In genomic region chr17:77229786-77230435, GRCh38 we compare ENCODE assay signal across 23 cellular contexts.
"Had no signal": no experiment of that assay in that cellular context is flagged by ENCODE, and none has a peak within 500 bp of the region (broad histone marks: within the 10 kb centered on the region; RNA-seq: fewer than 3 reads in every experiment).

No MANE protein-coding gene starts in this region.

- FAIRE-seq: HTR-8/SVneo, RCC 7860 had no signal

- H3K36me3 ChIP-seq: MG63 had no signal

- DNase-seq: Karpas-422, KG1, MG63, NCI-H1092, NCI-H1105 treated with DMSO at 0.1 percent for 48 hours, NCI-H1417 treated with DMSO at 0.1 percent for 48 hours, NCI-H146, NCI-H1694 treated with DMSO at 0.1 percent for 48 hours, NCI-H2029, NCI-H2081 treated with DMSO at 0.1 percent for 48 hours, NCI-H2171, NCI-H226, NCI-H446, NCI-H510A, NCI-H524 treated with DMSO at 0.1 percent for 48 hours, NCI-H69, NCI-H774, RPMI8226, SHP77, SK-N-SH, SW 1271 had no signal

- H3K4me3 ChIP-seq: MG63 had no signal

- H3K9me3 ChIP-seq: SK-N-SH had no signal

- H3K27me3 ChIP-seq: MG63 had no signal

- H3K4me2 ChIP-seq: SK-N-SH had no signal

- H3K9ac ChIP-seq: SK-N-SH had no signal
